ENCODE assay signal across 8 cellular contexts in genomic region chr5:117454716-117455212, GRCh38.
DNase-seq lines count a peak whose midpoint lies in the region; ATAC-seq and TF ChIP-seq lines count a peak whose summit lies in the region.

No MANE protein-coding gene starts in this region.

- no peaks in the 10 kb centered on the region for H4K20me1 ChIP-seq in OCI-LY7 (ENCODE audit: insufficient read depth, low read length)

- H3K4me3 ChIP-seq in OCI-LY7 (ENCODE audit: low read depth, low read length, poor library complexity, severe bottlenecking), result peak overlapping the region; percentile 53

- peak; percentile 78 for ATAC-seq in GM19468 (IDR thresholded peaks at IDR 0.05; ENCODE audit: extremely low read depth, unreplicated experiment)
- peak; percentile 84 for ATAC-seq in HG03520 (IDR thresholded peaks at IDR 0.05; ENCODE audit: unreplicated experiment)

- no peaks in the 10 kb centered on the region for H3K27me3 Mint-ChIP-seq in activated naive CD8-positive, alpha-beta T cell

- H3K4me1 ChIP-seq in OCI-LY7 (ENCODE audit: insufficient read depth, low read length, poor library complexity, severe bottlenecking), result no peaks in the 10 kb centered on the region

- peak overlapping the region; percentile 64 for H3K4me3 Mint-ChIP-seq in activated naive CD8-positive, alpha-beta T cell

- DNase-seq in DMS53 (lab: John Stamatoyannopoulos, UW), result peak; percentile 93
- DNase-seq in OCI-LY7 (ENCODE audit: low spot score), result peak; percentile 57
- peak; percentile 3 for DNase-seq in hepatic stellate cell (ENCODE audit: low spot score)
- DNase-seq in stimulated activated CD4-positive, alpha-beta T cell treated with anti-CD3 and anti-CD28 coated beads, Interleukin-12 subunit alpha, Interleukin-12 subunit beta, amount 100 ng/mL, for 48 hours (ENCODE audit: low read depth in 2 of 3, low spot score in 1 of 3), result peak; percentile 9 to 37 (median 28)
- no peak for DNase-seq in posterior vena cava (ENCODE audit: low spot score)

- no peaks in the 10 kb centered on the region for H3K9me3 Mint-ChIP-seq in activated naive CD8-positive, alpha-beta T cell (ENCODE audit: low read depth)

- peak overlapping the region; percentile 97 for H2AFZ ChIP-seq in OCI-LY7 (ENCODE audit: low read length)

- intact Hi-C loops in OCI-LY7 (cut with micrococcal nuclease; ENCODE audit: unreplicated experiment) (loop anchor here (1.0 to 10.0 kb wide), 2 partner anchors 1160 to 1338 kb away; no protein-coding TSS in a partner anchor), posterior vena cava (cut with DNase I) (no loop called here)

- peak overlapping the region; percentile 76 for H3K4me2 ChIP-seq in OCI-LY7 (ENCODE audit: low read length)

- H3K27ac ChIP-seq in OCI-LY7 (ENCODE audit: low read depth, low read length, poor library complexity, severe bottlenecking), result no peak overlapping the region

- no peaks in the 10 kb centered on the region for H3K79me2 ChIP-seq in OCI-LY7 (ENCODE audit: insufficient read depth, low read depth, low read length)

- BruUV-seq in OCI-LY7 (replicated peaks; lab: Mats Ljungman, UMichigan), result no TSS peak

- no peaks in the 10 kb centered on the region for H3K36me3 ChIP-seq in OCI-LY7 (ENCODE audit: insufficient read depth, low read length)

- H3K36me3 Mint-ChIP-seq in activated naive CD8-positive, alpha-beta T cell, result no peaks in the 10 kb centered on the region

- no peak overlapping the region for H3K27ac Mint-ChIP-seq in activated naive CD8-positive, alpha-beta T cell

- H3K4me1 Mint-ChIP-seq in activated naive CD8-positive, alpha-beta T cell (ENCODE audit: low read depth), result no peaks in the 10 kb centered on the region

- CTCF ChIA-PET in OCI-LY7 (lab: Charles Lee; ENCODE audit: unreplicated experiment), result no interaction called here

- peak; percentile 92 for TF ChIP-seq CTCF in OCI-LY7 (conservative IDR thresholded peaks at IDR 0.05; ENCODE audit: low read length)

- POLR2A ChIA-PET in OCI-LY7 (lab: Charles Lee), result interaction anchor here (1.0 kb wide), 1 partner anchor 66 kb away, joined by 3 read pairs; no protein-coding TSS in a partner anchor

- no peaks in the 10 kb centered on the region for H3K9me3 ChIP-seq in OCI-LY7 (ENCODE audit: low read length)

- H3K9me2 ChIP-seq in OCI-LY7 (ENCODE audit: insufficient read depth, low read length), result no peaks in the 10 kb centered on the region
